Comparison of ENCODE assay signal across 18 cellular contexts in genomic region chr3:169871129-169871886, GRCh38. TPM values are rescaled to one million over a fixed set of nuclear protein-coding genes. Genes with fewer than 3 reads are reported as not detected.
DNase-seq lines count a peak whose midpoint lies in the region; ATAC-seq and TF ChIP-seq lines count a peak whose summit lies in the region.
"Had no signal": no experiment of that assay in that cellular context is flagged by ENCODE, and none has a peak within 500 bp of the region (broad histone marks: within the 10 kb centered on the region; RNA-seq: fewer than 3 reads in every experiment).

No MANE protein-coding gene starts in this region.

- H3K4me3 Mint-ChIP-seq in activated naive CD4-positive, alpha-beta T cell treated with anti-CD3 and anti-CD28 coated beads, Interleukin-2, amount 50 U/mL, for 24 hours, result peak overlapping the region; percentile 19

- no peaks in the 10 kb centered on the region for H3K79me2 ChIP-seq in PC-9 (ENCODE audit: low read depth)

- no TSS peak for BruUV-seq in PC-9 (replicated peaks; lab: Mats Ljungman, UMichigan)

- intact Hi-C loops in PC-9 (cut with micrococcal nuclease; ENCODE audit: unreplicated experiment), result no loop called here

- ATAC-seq in upper lobe of left lung (ENCODE audit: low FRiP score in 2 of 2) (peak; percentile 53 to 80), HG02571 (IDR thresholded peaks at IDR 0.05; ENCODE audit: unreplicated experiment) (no peak)

- no peaks in the 10 kb centered on the region for H3K36me3 ChIP-seq in PC-9 (ENCODE audit: low read depth)
- H3K36me3 ChIP-seq in upper lobe of left lung, result no peaks in the 10 kb centered on the region
- H3K36me3 ChIP-seq: uterus had no signal

- TF ChIP-seq CTCF in PC-9 (conservative IDR thresholded peaks at IDR 0.05) (no peak), epithelial cell of esophagus (IDR thresholded peaks at IDR 0.05; ENCODE audit: insufficient read depth, low read depth, low read length, missing control alignments) (no peak), upper lobe of left lung (IDR thresholded peaks at IDR 0.05) (no peak)

- peak overlapping the region; percentile 24 for H3K27ac Mint-ChIP-seq in activated naive CD4-positive, alpha-beta T cell treated with anti-CD3 and anti-CD28 coated beads, Interleukin-2, amount 50 U/mL, for 24 hours

- DNase-seq in activated naive CD4-positive, alpha-beta T cell treated with Interleukin-2 at 50 U/mL for 16 hours, result no peak
- no peak for DNase-seq in PC-9
- peak; percentile 48 for DNase-seq in epithelial cell of esophagus (ENCODE audit: low read depth)
- peak in 1 of 2 donors; percentile 88 for DNase-seq in upper lobe of left lung
- DNase-seq in NCI-H526 (lab: John Stamatoyannopoulos, UW), result no peak
- no peak for DNase-seq in cerebellum (ENCODE audit: low spot score)
- DNase-seq: activated T-cell treated with anti-CD3 and anti-CD28 coated beads, Interleukin-2, amount 50 U/mL, for 48 hours; effector CD8-positive, alpha-beta T cell; KG1; NCI-H187; uterus had no signal

- no peak overlapping the region for H3K27ac ChIP-seq in PC-9
- H3K27ac ChIP-seq in upper lobe of left lung, result peak overlapping the region in 2 of 4 donors; percentile 30 to 50
- H3K27ac ChIP-seq: uterus had no signal

- CTCF ChIA-PET in PC-9 (lab: Charles Lee), result no interaction called here

- no peak for TF ChIP-seq EP300 in upper lobe of left lung (IDR thresholded peaks at IDR 0.05)

- no peaks in the 10 kb centered on the region for H3K9me3 Mint-ChIP-seq in activated naive CD4-positive, alpha-beta T cell treated with anti-CD3 and anti-CD28 coated beads, Interleukin-2, amount 50 U/mL, for 24 hours

- H3K9me2 ChIP-seq in PC-9 (ENCODE audit: insufficient read depth), result no peaks in the 10 kb centered on the region

- no peak overlapping the region for H2AFZ ChIP-seq in PC-9

- H3K9me3 ChIP-seq in PC-9 (ENCODE audit: insufficient read depth, low read depth) (peaks cover 7% of the 10 kb centered on the region; the same call in 1 of the 2 replicates), upper lobe of left lung (no peaks in the 10 kb centered on the region)
- H3K9me3 ChIP-seq: uterus had no signal

- TF ChIP-seq POLR2A in upper lobe of left lung (IDR thresholded peaks at IDR 0.05), result no peak

- H4K20me1 ChIP-seq in PC-9 (ENCODE audit: insufficient read depth), result no peaks in the 10 kb centered on the region

- no peaks in the 10 kb centered on the region for H3K36me3 Mint-ChIP-seq in activated naive CD4-positive, alpha-beta T cell treated with anti-CD3 and anti-CD28 coated beads, Interleukin-2, amount 50 U/mL, for 24 hours

- H3K4me1 Mint-ChIP-seq in activated naive CD4-positive, alpha-beta T cell treated with anti-CD3 and anti-CD28 coated beads, Interleukin-2, amount 50 U/mL, for 24 hours, result peaks cover 30% of the 10 kb centered on the region

- H3K4me2 ChIP-seq in PC-9, result 0 out of 2 replicates have a peak overlapping the region, but pooled peaks have one; percentile 18

- POLR2A ChIA-PET in PC-9 (lab: Charles Lee; ENCODE audit: unreplicated experiment), result no interaction called here

- WGBS in upper lobe of left lung, 2 donors, result 76 to 79% methylated on average over 2 of the region's 2 CpGs

- H3K27me3 ChIP-seq in PC-9 (ENCODE audit: insufficient read depth, low read depth), result no peaks in the 10 kb centered on the region
- H3K27me3 ChIP-seq in upper lobe of left lung, result no peaks in the 10 kb centered on the region
- H3K27me3 ChIP-seq: uterus had no signal

- H3K27me3 Mint-ChIP-seq in activated naive CD4-positive, alpha-beta T cell treated with anti-CD3 and anti-CD28 coated beads, Interleukin-2, amount 50 U/mL, for 24 hours, result no peaks in the 10 kb centered on the region
- H3K27me3 Mint-ChIP-seq: progenitor cell of endocrine pancreas had no signal

- H3F3A ChIP-seq in PC-9 (ENCODE audit: insufficient read depth, low read depth), result no peaks in the 10 kb centered on the region; the same call in 1 of the 2 replicates

- peaks cover 19% of the 10 kb centered on the region for H3K4me1 ChIP-seq in PC-9 (replicated peaks; ENCODE audit: insufficient read depth)
- peaks cover 0 to 16% (median 8%) of the 10 kb centered on the region in 4 donors for H3K4me1 ChIP-seq in upper lobe of left lung
- H3K4me1 ChIP-seq: uterus had no signal

- H3K4me3 ChIP-seq in PC-9, result no peak overlapping the region
- no peak overlapping the region for H3K4me3 ChIP-seq in epithelial cell of esophagus (ENCODE audit: low read length)
- H3K4me3 ChIP-seq in upper lobe of left lung, result no peak overlapping the region
- H3K4me3 ChIP-seq: uterus had no signal

RNA-seq across cellular contexts. Expression of gene LRRC31, which starts 1.6 kb away (rescaled TPM):
- total RNA-seq in PC-9 (2021), result not detected in 2 replicates
- total RNA-seq in upper lobe of left lung, result 1 to 10 TPM in 4 of 6 donors, under 1 TPM in 2; 0.34 to 5.6 (median 1.3) TPM
- total RNA-seq in cerebellum, result not detected
- total RNA-seq: fibroblast of villous mesenchyme, H1, mononuclear cell, SK-MEL-5 had no signal

RNA-seq across cellular contexts. Expression of gene SAMD7, which starts 40.1 kb away (rescaled TPM):
- not detected in 2 replicates for total RNA-seq in PC-9 (2021)
- not detected for total RNA-seq in upper lobe of left lung
- not detected for total RNA-seq in cerebellum
- total RNA-seq: fibroblast of villous mesenchyme, H1, mononuclear cell, progenitor cell of endocrine pancreas, SK-MEL-5, uterus had no signal

RNA-seq across cellular contexts. Expression of gene LRRC34, which starts 58.6 kb away (rescaled TPM):
- total RNA-seq in PC-9 (2021) (9.6 and 10.3 TPM in 2 replicates), upper lobe of left lung (10 to 100 TPM in 1 of 6 donors, 1 to 10 TPM in 4, under 1 TPM in 1; 0.78 to 12.9 (median 3.9) TPM), cerebellum (21.1 TPM)

RNA-seq across cellular contexts. Expression of gene LRRIQ4, which starts 58.6 kb away (rescaled TPM):
- total RNA-seq in PC-9 (2021) (1.3 TPM in 2 replicates), upper lobe of left lung (under 1 TPM in 2 of 6 donors, not detected in 4; 0.22 to 0.24 TPM), cerebellum (1.3 TPM)
- total RNA-seq: fibroblast of villous mesenchyme, H1, mononuclear cell, SK-MEL-5 had no signal
